ENCODE assay signal across 8 cellular contexts in genomic region chr4:26583538-26583864, GRCh38. TPM values are rescaled to one million over a fixed set of nuclear protein-coding genes. Genes with fewer than 3 reads are reported as not detected.
DNase-seq lines count a peak whose midpoint lies in the region; ATAC-seq and TF ChIP-seq lines count a peak whose summit lies in the region.

No MANE protein-coding gene starts in this region.

- no peaks in the 10 kb centered on the region for H3K9me3 Mint-ChIP-seq in activated naive CD4-positive, alpha-beta T cell treated with anti-CD3 and anti-CD28 coated beads for 36 hours

- H3K27me3 ChIP-seq in mucosa of rectum (ENCODE audit: control insufficient read depth in 2 of 2, insufficient read depth in 2 of 2, low read length in 2 of 2), result no peaks in the 10 kb centered on the region

- peak overlapping the region; percentile 93 for H3K4me3 ChIP-seq in coronary artery
- H3K4me3 ChIP-seq in mucosa of rectum (ENCODE audit: low read length in 2 of 2), result peak overlapping the region; percentile 82 to 88

- H3K4me1 Mint-ChIP-seq in activated naive CD4-positive, alpha-beta T cell treated with anti-CD3 and anti-CD28 coated beads for 36 hours (ENCODE audit: low read depth), result peaks cover 32% of the 10 kb centered on the region

- H3K9me3 ChIP-seq in mucosa of rectum (ENCODE audit: control insufficient read depth in 2 of 2, low read length in 2 of 2), result no peaks in the 10 kb centered on the region

- H3K4me1 ChIP-seq in mucosa of rectum (ENCODE audit: control insufficient read depth in 2 of 2, insufficient read depth in 2 of 2, low read length in 2 of 2), result peaks cover 0 to 5% of the 10 kb centered on the region in 2 donors

- H3K27me3 Mint-ChIP-seq in activated naive CD4-positive, alpha-beta T cell treated with anti-CD3 and anti-CD28 coated beads for 36 hours (ENCODE audit: low read depth), result no peaks in the 10 kb centered on the region

- peak; percentile 63 for ATAC-seq in HG02884 (IDR thresholded peaks at IDR 0.05; ENCODE audit: unreplicated experiment)

- intact Hi-C loops in activated naive CD4-positive, alpha-beta T cell treated with anti-CD3 and anti-CD28 coated beads for 36 hours (cut with micrococcal nuclease), result loop anchor here (1.0 to 10.0 kb wide), 6 partner anchors 265 to 721 kb away; partner anchors contain the start of gene SEL1L3

- DNase-seq in activated naive CD4-positive, alpha-beta T cell treated with anti-CD3 and anti-CD28 coated beads for 36 hours, result no peak
- DNase-seq in activated naive CD4-positive, alpha-beta T cell (lab: John Stamatoyannopoulos, UW), result no peak
- peak; percentile 82 to 87 for DNase-seq in NCI-H524 (lab: John Stamatoyannopoulos, UW)
- no peak for DNase-seq in coronary artery (ENCODE audit: low spot score)
- DNase-seq in GF-D8 (lab: John Stamatoyannopoulos, UW), result no peak
- no peak for DNase-seq in H4 (ENCODE audit: low spot score)

- H3K36me3 ChIP-seq in mucosa of rectum (ENCODE audit: control insufficient read depth in 2 of 2, insufficient read depth in 2 of 2, low read length in 2 of 2), result no peaks in the 10 kb centered on the region

- H3K27ac ChIP-seq in coronary artery (peak overlapping the region; percentile 51 to 85), mucosa of rectum (ENCODE audit: low read depth in 2 of 2, low read length in 2 of 2) (peak overlapping the region; percentile 65 to 68)

- H3K36me3 Mint-ChIP-seq in activated naive CD4-positive, alpha-beta T cell treated with anti-CD3 and anti-CD28 coated beads for 36 hours (ENCODE audit: low read depth), result peaks cover 2% of the 10 kb centered on the region

- H3K27ac Mint-ChIP-seq in activated naive CD4-positive, alpha-beta T cell treated with anti-CD3 and anti-CD28 coated beads for 36 hours, result peak overlapping the region; percentile 92

- peak overlapping the region; percentile 64 to 69 for H3K9ac ChIP-seq in mucosa of rectum (ENCODE audit: low read depth in 1 of 2, low read length in 2 of 2)

- CTCF ChIA-PET in activated naive CD4-positive, alpha-beta T cell treated with anti-CD3 and anti-CD28 coated beads for 36 hours (lab: Charles Lee), result no interaction called here

- TF ChIP-seq CTCF in coronary artery (IDR thresholded peaks at IDR 0.05), result no peak

- peak overlapping the region; percentile 93 for H3K4me3 Mint-ChIP-seq in activated naive CD4-positive, alpha-beta T cell treated with anti-CD3 and anti-CD28 coated beads for 36 hours

RNA-seq across cellular contexts. Expression of gene TBC1D19, which starts 0.4 kb away (rescaled TPM):
- 1 to 10 TPM; 3.8 to 4.1 TPM for total RNA-seq in activated naive CD4-positive, alpha-beta T cell treated with anti-CD3 and anti-CD28 coated beads for 36 hours
- 15.4 and 16.6 TPM in 2 replicates for total RNA-seq in H4 (2014; rRNA removed; shearing (Covaris generic))

Comparison
In these comparisons a context has a peak if more than half of its experiments do, and no peak if none do; other contexts are left out.
1. DNase-seq: peak in NCI-H524 (2 of 2); none in activated naive CD4-positive, alpha-beta T cell treated with anti-CD3 and anti-CD28 coated beads for 36 hours (single experiment), activated naive CD4-positive, alpha-beta T cell (0 of 4), coronary artery (single experiment), GF-D8 (single experiment) and H4 (single experiment).